9 cellular contexts compared by ENCODE assay signal in the genomic region with DNA sequence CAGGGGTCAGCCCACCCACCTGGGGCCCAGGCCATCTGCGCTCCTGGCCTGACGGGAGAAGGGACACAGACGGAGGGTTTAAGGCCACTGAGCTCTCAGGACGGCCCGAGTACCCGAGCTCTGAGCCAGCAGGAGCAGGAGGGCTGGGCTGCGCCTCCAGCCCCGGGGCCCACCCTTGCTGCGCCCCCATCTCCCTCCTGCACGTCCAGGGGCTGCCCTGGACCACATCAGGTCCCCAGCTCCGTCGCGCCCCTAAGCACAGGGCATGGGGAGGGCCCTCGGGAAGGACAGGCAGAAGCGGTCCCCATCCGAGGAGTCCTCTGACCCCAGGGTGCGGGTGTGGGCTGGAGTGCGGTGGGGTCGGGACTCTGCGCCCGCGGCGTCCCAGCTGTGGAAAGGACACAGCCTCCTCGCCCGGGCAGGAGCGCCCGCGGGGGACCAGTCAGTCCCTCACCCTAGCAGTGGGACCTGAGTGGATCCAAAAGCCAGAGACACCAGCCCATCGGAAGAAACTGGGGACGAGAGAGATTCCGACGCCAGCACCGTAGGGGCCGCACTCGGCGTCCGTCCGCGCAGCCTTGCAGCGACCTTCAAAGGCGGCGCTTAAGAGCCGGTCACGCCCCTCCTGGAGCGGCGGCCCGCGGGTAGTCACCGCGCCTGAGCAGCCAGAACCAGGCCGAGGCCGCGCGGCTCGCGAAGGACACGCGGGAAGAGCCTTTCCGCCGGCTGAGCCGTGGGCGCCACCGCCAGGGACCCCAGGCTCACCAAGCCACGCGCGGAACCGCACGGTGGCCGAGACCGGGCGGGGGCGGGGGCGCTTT. TPM values are rescaled to one million over a fixed set of nuclear protein-coding genes. Genes with fewer than 3 reads are reported as not detected.
DNase-seq lines count a peak whose midpoint lies in the region; ATAC-seq, FAIRE-seq and TF ChIP-seq lines count a peak whose summit lies in the region.
"Had no signal": no experiment of that assay in that cellular context is flagged by ENCODE, and none has a peak within 500 bp of the region (broad histone marks: within the 10 kb centered on the region; RNA-seq: fewer than 3 reads in every experiment).

No MANE protein-coding gene starts in this region.

- intact Hi-C loops in left ventricle myocardium superior (cut with micrococcal nuclease) (loop anchor here (5.0 kb wide), 1 partner anchor 67 kb away; no protein-coding TSS in a partner anchor), prostate gland (cut with DNase I) (no loop called here)

- ATAC-seq in HG02642 (IDR thresholded peaks at IDR 0.05; ENCODE audit: poor library complexity, unreplicated experiment), result peak; percentile 45
- ATAC-seq in left ventricle myocardium superior, result peak; percentile 76

- no peak for TF ChIP-seq POLR2A in prostate gland (IDR thresholded peaks at IDR 0.05)
- TF ChIP-seq POLR2A in GM12892 (IDR thresholded peaks at IDR 0.05; ENCODE audit: low read depth, low read length), result no peak

- H3K27me3 Mint-ChIP-seq in activated naive CD4-positive, alpha-beta T cell treated with anti-CD3 and anti-CD28 coated beads, Interleukin-2, amount 50 U/mL, for 24 hours, result peaks cover 6% of the 10 kb centered on the region

- H3K36me3 ChIP-seq in prostate gland, result no peaks in the 10 kb centered on the region

- no peaks in the 10 kb centered on the region for H3K4me1 Mint-ChIP-seq in activated naive CD4-positive, alpha-beta T cell treated with anti-CD3 and anti-CD28 coated beads, Interleukin-2, amount 50 U/mL, for 24 hours

- FAIRE-seq in GM12892 (lab: Jason Lieb, UNC), result no peak
- FAIRE-seq: colon had no signal

- H3K27ac ChIP-seq in prostate gland, result no peak overlapping the region

- 24% methylated on average over 70 of the region's 73 CpGs for WGBS in prostate gland

- no peaks in the 10 kb centered on the region for H3K9me3 Mint-ChIP-seq in activated naive CD4-positive, alpha-beta T cell treated with anti-CD3 and anti-CD28 coated beads, Interleukin-2, amount 50 U/mL, for 24 hours

- no peaks in the 10 kb centered on the region for H3K9me3 ChIP-seq in prostate gland

- no peaks in the 10 kb centered on the region for H3K36me3 Mint-ChIP-seq in activated naive CD4-positive, alpha-beta T cell treated with anti-CD3 and anti-CD28 coated beads, Interleukin-2, amount 50 U/mL, for 24 hours

- no peaks in the 10 kb centered on the region for H3K27me3 ChIP-seq in prostate gland (replicated peaks; ENCODE audit: insufficient read depth)

- peak overlapping the region; percentile 58 for H3K4me3 Mint-ChIP-seq in activated naive CD4-positive, alpha-beta T cell treated with anti-CD3 and anti-CD28 coated beads, Interleukin-2, amount 50 U/mL, for 24 hours

- peak overlapping the region; percentile 22 to 30 for H3K4me3 ChIP-seq in prostate gland

- TF ChIP-seq CTCF in prostate gland (IDR thresholded peaks at IDR 0.05), result peak in 1 of 4 experiments; percentile 7

- H3K27ac Mint-ChIP-seq in activated naive CD4-positive, alpha-beta T cell treated with anti-CD3 and anti-CD28 coated beads, Interleukin-2, amount 50 U/mL, for 24 hours, result no peak overlapping the region

- no peaks in the 10 kb centered on the region for H3K4me1 ChIP-seq in prostate gland (replicated peaks)

- DNase-seq in AG20443 (ENCODE audit: low spot score) (peak; percentile 91), left ventricle myocardium superior (peak; percentile 88), prostate gland (ENCODE audit: low spot score) (no peak), GM12892 (ENCODE audit: insufficient read length) (no peak), globus pallidus (ENCODE audit: low spot score) (no peak)
- DNase-seq in effector CD8-positive, alpha-beta T cell (lab: John Stamatoyannopoulos, UW), result no peak

RNA-seq across cellular contexts. Expression of gene CAMK2B, which starts 15.9 kb away (rescaled TPM):
- 98.4 TPM for total RNA-seq in left ventricle myocardium superior
- total RNA-seq in prostate gland, result 10 to 100 TPM in 1 of 2 donors, 1 to 10 TPM in 1; 5.7 to 16.9 TPM
- 0.38 TPM for polyA plus RNA-seq in GM12892 (2012; ENCODE audit: missing spikeins)

Comparison
In these comparisons a context has a peak if more than half of its experiments do, and no peak if none do; other contexts are left out.
1. DNase-seq: peak in AG20443 (single experiment) and left ventricle myocardium superior (single experiment); none in prostate gland (single experiment), GM12892 (single experiment), globus pallidus (single experiment) and effector CD8-positive, alpha-beta T cell (single experiment).